ENCODE assay signal across 19 cellular contexts in genomic region chr2:141692829-141693228, GRCh38.
"Had no signal": no experiment of that assay in that cellular context is flagged by ENCODE, and none has a peak within 500 bp of the region (broad histone marks: within the 10 kb centered on the region; RNA-seq: fewer than 3 reads in every experiment).

No MANE protein-coding gene starts in this region.

- H3K4me3 ChIP-seq: hepatocyte, spleen, tibial artery, uterus had no signal

- H3K36me3 ChIP-seq: spleen, tibial artery, uterus had no signal

- DNase-seq: activated CD4-positive, alpha-beta T cell treated with anti-CD3 and anti-CD28 coated beads, Interleukin-2, amount 50 U/mL, for 1 hour; activated CD4-positive, CD25-positive, alpha-beta regulatory T cell treated with anti-CD3 and anti-CD28 coated beads, Interleukin-2, amount 50 U/mL, for 72 hours; activated CD8-positive, alpha-beta memory T cell treated with anti-CD3 and anti-CD28 coated beads for 24 hours; activated CD8-positive, alpha-beta memory T cell treated with anti-CD3 and anti-CD28 coated beads, Interleukin-2, amount 50 U/mL, for 48 hours; activated effector memory CD4-positive, alpha-beta T cell treated with Interleukin-2 at 50 U/mL for 16 hours; activated naive CD4-positive, alpha-beta T cell treated with anti-CD3 and anti-CD28 coated beads, Interleukin-2, amount 10 ng/mL, durations not matched to agents 7 days and 5 days; activated naive CD8-positive, alpha-beta T cell treated with anti-CD3 and anti-CD28 coated beads, Interleukin-2, amount 50 U/mL, for 24 hours; activated T-cell treated with anti-CD3 and anti-CD28 coated beads, Interleukin-2, amount 50 U/mL, for 48 hours; anterior cingulate cortex; caudate nucleus; effector memory CD8-positive, alpha-beta T cell; naive B cell; retina; spleen; stimulated activated naive CD4-positive, alpha-beta T cell; tibial artery; uterus had no signal

- H3K27ac ChIP-seq: hepatocyte, spleen, tibial artery, uterus, VCaP had no signal

- ATAC-seq: activated naive CD8-positive, alpha-beta T cell treated with anti-CD3 and anti-CD28 coated beads, Interleukin-2, amount 50 U/mL, for 24 hours; effector memory CD8-positive, alpha-beta T cell had no signal

- H3K27me3 ChIP-seq: hepatocyte, spleen, tibial artery, uterus had no signal

- H3K4me1 ChIP-seq: spleen, tibial artery, uterus had no signal

- H3K9me3 ChIP-seq: spleen, tibial artery, uterus had no signal
